ENCODE assay signal across 1 cellular context in genomic region chr7:2412587-2413201, GRCh38.
TF ChIP-seq lines count a peak whose summit lies in the region.

No MANE protein-coding gene starts in this region.

TF ChIP-seq in HepG2, 621 proteins besides CTCF, POLR2A, EP300 and RAD21:
- no peak for TF ChIP-seq NBN (conservative IDR thresholded peaks at IDR 0.05)
- TF ChIP-seq RCOR2 (CRISPR knock-in tag; IDR thresholded peaks at IDR 0.05): 0 out of 2 replicates have a peak, but pooled peaks have one; percentile 2
- peak; percentile 53; the same call in 1 of the 2 replicates for TF ChIP-seq ZNF569 (CRISPR knock-in tag; IDR thresholded peaks at IDR 0.05; ENCODE audit: borderline replicate concordance)
- 0 out of 2 replicates have a peak, but pooled peaks have one; percentile 5 for TF ChIP-seq HNF1B (CRISPR knock-in tag; IDR thresholded peaks at IDR 0.05)
- 0 out of 2 replicates have a peak, but pooled peaks have one; percentile 40 for TF ChIP-seq NFIC (IDR thresholded peaks at IDR 0.05; ENCODE audit: low read length)
- TF ChIP-seq MXD4 (CRISPR knock-in tag; IDR thresholded peaks at IDR 0.05): 0 out of 2 replicates have a peak, but pooled peaks have one; percentile 9
- TF ChIP-seq ZNF281 (CRISPR knock-in tag; IDR thresholded peaks at IDR 0.05; ENCODE audit: borderline replicate concordance): no peak
- 0 out of 2 replicates have a peak, but pooled peaks have one; percentile 7 for TF ChIP-seq PATZ1 (CRISPR knock-in tag; IDR thresholded peaks at IDR 0.05)
TF ChIP-seq in HepG2: peak in this region for 6.
